Comparison of ENCODE assay signal across 32 cellular contexts in the genomic region with DNA sequence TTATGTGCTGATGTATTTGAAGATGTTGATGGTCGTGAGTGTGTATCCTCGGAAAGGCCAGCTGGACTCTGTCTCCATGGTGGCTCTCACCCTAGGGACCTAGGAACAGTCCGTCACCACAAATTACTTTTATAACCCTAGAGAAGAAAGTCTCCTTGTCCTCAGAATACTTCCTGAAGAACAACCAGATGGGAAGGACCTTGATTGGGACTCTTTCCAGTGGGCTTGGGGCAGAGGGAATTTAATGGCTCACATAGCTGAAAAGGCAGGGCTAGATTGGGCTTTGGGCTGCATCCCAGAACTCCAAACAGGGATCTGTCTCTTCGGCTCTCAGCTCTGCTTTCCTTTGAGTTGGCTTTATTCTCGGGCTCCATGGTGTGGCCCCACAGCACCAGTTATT.
"Had no signal": no experiment of that assay in that cellular context is flagged by ENCODE, and none has a peak within 500 bp of the region (broad histone marks: within the 10 kb centered on the region; RNA-seq: fewer than 3 reads in every experiment).

No MANE protein-coding gene starts in this region.

- H3K36me3 Mint-ChIP-seq: mesothelial cell of epicardium; naive B cell; natural killer cell treated with Interleukin-12 subunit alpha and Interleukin-12 subunit beta and Interleukin-15 and Interleukin-18, amount 100 ng/mL, for 72 hours; neural progenitor cell; stimulated activated memory B cell treated with anti-CD40 and anti-IgM and Interleukin-4, amounts not matched to agents 10 μg/mL and 1 μg/mL and 100 μg/mL, for 72 hours had no signal

- H3K36me3 ChIP-seq: cardiac muscle cell, neural progenitor cell, spleen, thoracic aorta, transverse colon, upper lobe of right lung, vagina had no signal

- H3K4me3 Mint-ChIP-seq: endodermal cell; immature natural killer cell; mesothelial cell of epicardium; naive B cell; natural killer cell treated with Interleukin-12 subunit alpha and Interleukin-12 subunit beta and Interleukin-15 and Interleukin-18, amount 100 ng/mL, for 72 hours; neural progenitor cell; stimulated activated memory B cell treated with anti-CD40 and anti-IgM and Interleukin-4, amounts not matched to agents 10 μg/mL and 1 μg/mL and 100 μg/mL, for 72 hours had no signal

- H3K9ac ChIP-seq: neural progenitor cell had no signal

- H3K27ac Mint-ChIP-seq: endodermal cell; mesothelial cell of epicardium; neural progenitor cell; stimulated activated memory B cell treated with anti-CD40 and anti-IgM and Interleukin-4, amounts not matched to agents 10 μg/mL and 1 μg/mL and 100 μg/mL, for 72 hours had no signal

- H3K9me3 ChIP-seq: mucosa of descending colon, psoas muscle, spleen, thoracic aorta, transverse colon, upper lobe of right lung, vagina had no signal

- H3K4me3 ChIP-seq: cardiac muscle cell, mucosa of descending colon, neural progenitor cell, psoas muscle, skin epidermis, spleen, thoracic aorta, transverse colon, upper lobe of right lung, vagina had no signal

- H3K9me3 Mint-ChIP-seq: endodermal cell; immature natural killer cell; mesothelial cell of epicardium; naive B cell; natural killer cell treated with Interleukin-12 subunit alpha and Interleukin-12 subunit beta and Interleukin-15 and Interleukin-18, amount 100 ng/mL, for 72 hours; neural progenitor cell; stimulated activated memory B cell treated with anti-CD40 and anti-IgM and Interleukin-4, amounts not matched to agents 10 μg/mL and 1 μg/mL and 100 μg/mL, for 72 hours had no signal

- H3K27ac ChIP-seq: cardiac muscle cell, epithelial cell of prostate, neural progenitor cell, psoas muscle, skin epidermis, spleen, thoracic aorta, transverse colon, upper lobe of right lung, vagina had no signal

- H3K4me1 ChIP-seq: neural progenitor cell, psoas muscle, spleen, transverse colon, upper lobe of right lung, vagina had no signal

- DNase-seq: cortex of kidney; effector CD8-positive, alpha-beta T cell; endodermal cell; foreskin fibroblast; glutamatergic neuron; hypothalamus; immature natural killer cell; islet precursor cell; kidney glomerular epithelial cell; left colon; mesenchymal stem cell; mucosa of descending colon; naive B cell; posterior cingulate gyrus; psoas muscle; retina; spleen; stimulated activated CD4-positive, alpha-beta T cell treated with anti-CD3 and anti-CD28 coated beads, Interleukin-4, amount 100 ng/mL, for 4 hours; stimulated activated naive CD8-positive, alpha-beta T cell treated with anti-CD3 and anti-CD28 coated beads, Interleukin-15, Interleukin-2, amounts not matched to agents 100 U/mL and 50 U/mL, for 24 hours; substantia nigra; transverse colon; upper lobe of right lung had no signal

- H3K27me3 ChIP-seq: cardiac muscle cell, neural progenitor cell, spleen, transverse colon, upper lobe of right lung, vagina had no signal

- ATAC-seq: esophagus mucosa; left colon; mucosa of descending colon; natural killer cell treated with Interleukin-12 subunit alpha and Interleukin-12 subunit beta and Interleukin-15 and Interleukin-18, amount 100 ng/mL, for 72 hours; psoas muscle; stimulated activated memory B cell treated with anti-CD40 and anti-IgM and Interleukin-4, amounts not matched to agents 10 μg/mL and 1 μg/mL and 100 μg/mL, for 72 hours; stimulated activated naive CD8-positive, alpha-beta T cell treated with anti-CD3 and anti-CD28 coated beads, Interleukin-15, Interleukin-2, amounts not matched to agents 100 U/mL and 50 U/mL, for 24 hours; upper lobe of right lung had no signal

- H3K4me1 Mint-ChIP-seq: immature natural killer cell; naive B cell; stimulated activated memory B cell treated with anti-CD40 and anti-IgM and Interleukin-4, amounts not matched to agents 10 μg/mL and 1 μg/mL and 100 μg/mL, for 72 hours had no signal

- H3K27me3 Mint-ChIP-seq: natural killer cell treated with Interleukin-12 subunit alpha and Interleukin-12 subunit beta and Interleukin-15 and Interleukin-18, amount 100 ng/mL, for 72 hours had no signal
